In the genomic region with DNA sequence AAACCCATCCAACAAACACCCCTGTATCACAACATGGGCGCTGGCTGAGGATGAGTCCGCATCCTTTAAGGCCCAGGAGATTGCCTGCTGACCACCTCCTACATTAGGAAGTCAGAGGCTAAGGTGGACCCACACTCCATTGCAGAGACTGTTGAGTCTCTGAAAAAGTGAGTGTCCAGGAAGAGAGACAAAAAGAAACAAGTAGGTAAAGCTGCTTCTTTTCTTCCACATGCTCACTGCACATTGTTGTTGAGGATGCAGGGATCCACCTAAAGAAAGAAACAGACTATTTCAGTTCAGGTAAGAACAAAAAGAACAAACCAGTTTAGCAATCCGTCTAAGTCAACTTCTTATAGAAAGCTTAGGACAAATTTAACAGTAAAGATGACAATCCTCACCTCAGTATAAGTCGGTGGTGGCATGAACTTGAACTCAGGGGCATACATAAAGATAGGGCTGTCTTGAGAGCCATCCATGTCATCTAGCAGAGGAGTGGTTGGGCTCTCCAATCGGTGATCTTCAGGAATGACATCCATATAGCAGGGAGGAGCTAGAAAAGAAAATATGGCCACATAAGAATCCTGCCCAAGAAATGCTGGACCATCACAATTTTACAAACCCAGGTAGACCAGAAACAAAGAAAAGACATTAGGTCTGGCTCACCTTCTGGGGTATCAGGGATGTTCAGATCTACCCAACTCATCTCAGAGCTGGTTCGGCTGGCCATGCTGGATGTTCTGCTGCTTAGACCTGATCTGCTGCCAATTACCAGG, we compare ENCODE assay signal across 9 cellular contexts.
A peak's percentile ranks its signal among the peaks of the same experiment; 100 is the strongest.
DNase-seq lines count a peak whose midpoint lies in the region; ATAC-seq and TF ChIP-seq lines count a peak whose summit lies in the region.
"Had no signal": no experiment of that assay in that cellular context is flagged by ENCODE, and none has a peak within 500 bp of the region (broad histone marks: within the 10 kb centered on the region; RNA-seq: fewer than 3 reads in every experiment).

No MANE protein-coding gene starts in this region.

- peak overlapping the region; percentile 98 for H3K9ac ChIP-seq in BLaER1

- peaks cover 51% of the 10 kb centered on the region for H3K4me1 Mint-ChIP-seq in nephron

- no peak for TF ChIP-seq POLR2A in NB4 (IDR thresholded peaks at IDR 0.05; ENCODE audit: extremely low read depth, insufficient read length)

- peaks cover 60% of the 10 kb centered on the region for H4K20me1 ChIP-seq in BLaER1

- peak overlapping the region; percentile 82 for H3K4me3 ChIP-seq in BLaER1
- H3K4me3 ChIP-seq in NB4 (ENCODE audit: low read depth, low read length), result peak overlapping the region; percentile 99
- H3K4me3 ChIP-seq in coronary artery, result peak overlapping the region; percentile 97

- peaks cover 59% of the 10 kb centered on the region for H3K36me3 Mint-ChIP-seq in nephron (ENCODE audit: low read depth)

- H3K4me1 ChIP-seq in BLaER1, result peaks cover 48% of the 10 kb centered on the region

- H3K27me3 Mint-ChIP-seq in nephron (ENCODE audit: low read depth), result no peaks in the 10 kb centered on the region

- ATAC-seq in HG03196 (IDR thresholded peaks at IDR 0.05; ENCODE audit: unreplicated experiment) (no peak), GM19463 (IDR thresholded peaks at IDR 0.05; ENCODE audit: unreplicated experiment) (no peak)

- peaks cover 34% of the 10 kb centered on the region for H3K36me3 ChIP-seq in BLaER1

- peak overlapping the region; percentile 95 to 97 (median 95) for H3K27ac Mint-ChIP-seq in nephron

- no peaks in the 10 kb centered on the region for H3K9me3 ChIP-seq in BLaER1

- peak overlapping the region; percentile 90 to 96 (median 94) for H3K4me3 Mint-ChIP-seq in nephron

- DNase-seq in NB4 (ENCODE audit: low read depth) (no peak), coronary artery (ENCODE audit: low spot score) (peak; percentile 24), NCI-H1105 treated with DMSO at 0.1 percent for 48 hours (lab: John Stamatoyannopoulos, UW) (no peak)
- no peak for DNase-seq in central memory CD4-positive, alpha-beta T cell
- DNase-seq: NCI-H146 had no signal

- no peak for TF ChIP-seq CTCF in NB4 (IDR thresholded peaks at IDR 0.05; ENCODE audit: low read depth, low read length)
- no peak for TF ChIP-seq CTCF in coronary artery (IDR thresholded peaks at IDR 0.05)
- TF ChIP-seq CTCF in nephron (IDR thresholded peaks at IDR 0.05; ENCODE audit: unreplicated experiment in 3 of 3), result no peak

- no peaks in the 10 kb centered on the region for H3K27me3 ChIP-seq in BLaER1

- no peak overlapping the region for H3K27ac ChIP-seq in BLaER1
- peak overlapping the region; percentile 91 to 99 for H3K27ac ChIP-seq in coronary artery

- no peaks in the 10 kb centered on the region for H3K9me3 Mint-ChIP-seq in nephron

- peak overlapping the region; percentile 93 for H3K4me2 ChIP-seq in BLaER1
